ENCODE assay signal across 8 cellular contexts in genomic region chr15:98800437-98801233, GRCh38.
DNase-seq lines count a peak whose midpoint lies in the region; ATAC-seq and TF ChIP-seq lines count a peak whose summit lies in the region.

No MANE protein-coding gene starts in this region.

- peak; percentile 82 for ATAC-seq in gastroesophageal sphincter
- no peak for ATAC-seq in natural killer cell
- ATAC-seq in GM21381 (IDR thresholded peaks at IDR 0.05; ENCODE audit: unreplicated experiment): no peak

- TF ChIP-seq EP300 in gastroesophageal sphincter (IDR thresholded peaks at IDR 0.05): no peak

- WGBS in gastroesophageal sphincter (ENCODE audit: low coverage in 1 of 2), 2 donors: 0 to 13% methylated on average over 8 to 9 of the region's 11 CpGs

- H3K4me1 ChIP-seq in ES-I3 (ENCODE audit: insufficient read depth, low read length) (peaks cover 54% of the 10 kb centered on the region), gastroesophageal sphincter (peaks cover 6 to 43% (median 33%) of the 10 kb centered on the region in 3 donors)

- H3K36me3 ChIP-seq in ES-I3 (ENCODE audit: insufficient read depth, low read length) (peaks cover 3% of the 10 kb centered on the region; the same call in 1 of the 2 replicates), gastroesophageal sphincter (no peaks in the 10 kb centered on the region)

- intact Hi-C loops in natural killer cell (cut with micrococcal nuclease): no loop called here

- no peak for TF ChIP-seq POLR2A in gastroesophageal sphincter (IDR thresholded peaks at IDR 0.05)

- peak overlapping the region in 1 of 2 donors; percentile 76 for H3K27ac Mint-ChIP-seq in natural killer cell

- no peaks in the 10 kb centered on the region for H3K9me3 ChIP-seq in ES-I3 (ENCODE audit: control insufficient read depth, insufficient read depth, low read length)
- H3K9me3 ChIP-seq in gastroesophageal sphincter: no peaks in the 10 kb centered on the region

- H3K4me3 ChIP-seq in WI38 (ENCODE audit: low read depth, low read length): peak overlapping the region; percentile 17
- no peak overlapping the region for H3K4me3 ChIP-seq in gastroesophageal sphincter

- no peaks in the 10 kb centered on the region for H3K9me3 Mint-ChIP-seq in natural killer cell

- H3K4me3 Mint-ChIP-seq in natural killer cell: no peak overlapping the region

- TF ChIP-seq CTCF in WI38 (IDR thresholded peaks at IDR 0.05; ENCODE audit: low read depth, low read length) (no peak), gastroesophageal sphincter (IDR thresholded peaks at IDR 0.05) (peak in 1 of 4 experiments; percentile 28), natural killer cell (IDR thresholded peaks at IDR 0.05) (no peak)

- DNase-seq in NCI-H2081 (lab: John Stamatoyannopoulos, UW) (peak; percentile 78 to 81), nucleus accumbens (lab: John Stamatoyannopoulos, UW) (peak in 52 of 56 donors; percentile 14 to 87 (median 68)), natural killer cell (no peak)
- no peak for DNase-seq in stimulated activated naive CD4-positive, alpha-beta T cell treated with Interleukin-2 at 50 U/mL for 16 hours (lab: John Stamatoyannopoulos, UW)

- H3K27me3 Mint-ChIP-seq in natural killer cell (ENCODE audit: low read depth in 2 of 2): no peaks in the 10 kb centered on the region

- peak overlapping the region; percentile 17 for H3K9ac ChIP-seq in ES-I3 (ENCODE audit: low read depth, low read length)

- peaks cover 43 to 46% of the 10 kb centered on the region in 2 donors for H3K4me1 Mint-ChIP-seq in natural killer cell

- H3K27me3 ChIP-seq in gastroesophageal sphincter: no peaks in the 10 kb centered on the region

- no peaks in the 10 kb centered on the region for H3K36me3 Mint-ChIP-seq in natural killer cell

- peak overlapping the region in 3 of 4 donors; percentile 63 to 65 (median 64) for H3K27ac ChIP-seq in gastroesophageal sphincter

Comparison
In these comparisons a context has a peak if more than half of its experiments do, and no peak if none do; other contexts are left out.
1. DNase-seq: peak in NCI-H2081 (2 of 2) and nucleus accumbens (52 of 56); none in stimulated activated naive CD4-positive, alpha-beta T cell treated with Interleukin-2 at 50 U/mL for 16 hours (single experiment) and natural killer cell (single experiment).